ENCODE assay signal across 7 cellular contexts in genomic region chr18:21241224-21242131, GRCh38. TPM values are rescaled to one million over a fixed set of nuclear protein-coding genes. Genes with fewer than 3 reads are reported as not detected.
DNase-seq lines count a peak whose midpoint lies in the region; ATAC-seq and TF ChIP-seq lines count a peak whose summit lies in the region.

No MANE protein-coding gene starts in this region.

- no peak overlapping the region for H2BK15ac ChIP-seq in H9 (ENCODE audit: low read depth, low read length)

- H3K23me2 ChIP-seq in H9 (ENCODE audit: insufficient read length, low read depth, low read length, poor library complexity, severe bottlenecking) = peaks cover 10% of the 10 kb centered on the region

- no peak overlapping the region for H2BK5ac ChIP-seq in H9 (ENCODE audit: insufficient read length, low read length)

- H2BK120ac ChIP-seq in H9 (ENCODE audit: low read depth, low read length, poor library complexity, severe bottlenecking) = no peak overlapping the region

- no peak overlapping the region for H3K56ac ChIP-seq in H9 (ENCODE audit: insufficient read length, low read depth, low read length)

- H3T11ph ChIP-seq in H9 (ENCODE audit: low read length) = no peak overlapping the region

- peaks cover 96% of the 10 kb centered on the region for H3K27me3 Mint-ChIP-seq in H9 (ENCODE audit: low read depth)

- peak; percentile 55 for DNase-seq in H9
- DNase-seq in WERI-Rb-1 = peak; percentile 28
- DNase-seq in stimulated activated effector memory CD8-positive, alpha-beta T cell treated with anti-CD3 and anti-CD28 coated beads, Interleukin-12 subunit alpha, Interleukin-12 subunit beta, amount 100 ng/mL, for 72 hours (ENCODE audit: low spot score in 2 of 2) = no peak
- no peak for DNase-seq in middle frontal gyrus (ENCODE audit: extremely low spot score, low spot score)
- no peak for DNase-seq in DMS114 treated with DMSO at 0.1 percent for 48 hours (lab: John Stamatoyannopoulos, UW; ENCODE audit: unreplicated experiment)

- H4K8ac ChIP-seq in H9 (replicated peaks; ENCODE audit: insufficient read length, low read depth, low read length) = no peak overlapping the region

- H2AK5ac ChIP-seq in H9 (ENCODE audit: insufficient read length, low read length) = no peak overlapping the region

- no peak overlapping the region for H2BK20ac ChIP-seq in H9 (ENCODE audit: low read depth, low read length, poor library complexity, severe bottlenecking)

- no peak for ATAC-seq in stimulated activated effector memory CD8-positive, alpha-beta T cell treated with anti-CD3 and anti-CD28 coated beads, Interleukin-12 subunit alpha, Interleukin-12 subunit beta, amount 100 ng/mL, for 72 hours
- no peak for ATAC-seq in GM21367 (IDR thresholded peaks at IDR 0.05; ENCODE audit: unreplicated experiment)

- H3K27ac Mint-ChIP-seq in H9 = no peak overlapping the region
- H3K27ac Mint-ChIP-seq in stimulated activated effector memory CD8-positive, alpha-beta T cell treated with anti-CD3 and anti-CD28 coated beads, Interleukin-12 subunit alpha, Interleukin-12 subunit beta, amount 100 ng/mL, for 72 hours = no peak overlapping the region

- no peaks in the 10 kb centered on the region for H3K9me3 ChIP-seq in H9 (ENCODE audit: control insufficient read depth, low read depth, low read length)
- H3K9me3 ChIP-seq in WERI-Rb-1 (ENCODE audit: severe bottlenecking) = peaks cover 2% of the 10 kb centered on the region

- H3K79me2 ChIP-seq in H9 (ENCODE audit: insufficient read depth, low read length) = no peaks in the 10 kb centered on the region

- H3K36me3 Mint-ChIP-seq in H9 (ENCODE audit: insufficient read depth in 1 of 3, low read depth in 3 of 3) = no peaks in the 10 kb centered on the region; a peak in 1 of 7 replicates
- H3K36me3 Mint-ChIP-seq in stimulated activated effector memory CD8-positive, alpha-beta T cell treated with anti-CD3 and anti-CD28 coated beads, Interleukin-12 subunit alpha, Interleukin-12 subunit beta, amount 100 ng/mL, for 72 hours = no peaks in the 10 kb centered on the region

- H2BK12ac ChIP-seq in H9 (ENCODE audit: insufficient read length, low read depth, low read length) = no peak overlapping the region

- peak overlapping the region; percentile 55 for H3K4me3 ChIP-seq in WERI-Rb-1 (ENCODE audit: low read depth, low read length)
- H3K4me3 ChIP-seq in iPS-11a (ENCODE audit: low read depth, low read length) = peak overlapping the region; percentile 27

- no peak overlapping the region for H3K4ac ChIP-seq in H9 (ENCODE audit: low read depth, low read length)

- no peaks in the 10 kb centered on the region for H4K20me1 ChIP-seq in H9 (ENCODE audit: control insufficient read depth, insufficient read depth, insufficient read length)

- no peaks in the 10 kb centered on the region for H3K4me1 ChIP-seq in H9 (ENCODE audit: insufficient read depth, low read length)

- no peak overlapping the region for H4K91ac ChIP-seq in H9 (ENCODE audit: insufficient read length, low read depth, low read length)

- H3K14ac ChIP-seq in H9 (ENCODE audit: insufficient read depth, low read length) = no peak overlapping the region

- H3K27ac ChIP-seq in H9 (ENCODE audit: insufficient read length, low read depth, low read length) (no peak overlapping the region), WERI-Rb-1 (no peak overlapping the region)

- TF ChIP-seq CTCF in H9 (conservative IDR thresholded peaks at IDR 0.05) (no peak), WERI-Rb-1 (IDR thresholded peaks at IDR 0.05; ENCODE audit: low read depth, low read length) (no peak)

- H3K79me1 ChIP-seq in H9 (ENCODE audit: insufficient read depth, low read depth, low read length, poor library complexity, severe bottlenecking) = no peaks in the 10 kb centered on the region

- no peaks in the 10 kb centered on the region; a peak in 1 of 5 replicates for H3K9me3 Mint-ChIP-seq in H9
- H3K9me3 Mint-ChIP-seq in stimulated activated effector memory CD8-positive, alpha-beta T cell treated with anti-CD3 and anti-CD28 coated beads, Interleukin-12 subunit alpha, Interleukin-12 subunit beta, amount 100 ng/mL, for 72 hours = no peaks in the 10 kb centered on the region

- H3K9ac ChIP-seq in H9 (ENCODE audit: extremely low read depth, insufficient read length, low read length) = no peak overlapping the region

- no peak overlapping the region for H3K23ac ChIP-seq in H9 (ENCODE audit: insufficient read length, low read depth, low read length)

- H3K36me3 ChIP-seq in WERI-Rb-1 = no peaks in the 10 kb centered on the region

- no peak overlapping the region for H2AFZ ChIP-seq in H9 (ENCODE audit: low read length)

- WGBS in H9 (ENCODE audit: extremely low coverage, insufficient read length, low lambda C conversion rate) = no CpG with 5 or more reads among the region's 69 CpGs

- H3K27me3 ChIP-seq in H9 (ENCODE audit: insufficient read depth, low read length) = peaks cover 46% of the 10 kb centered on the region
- H3K27me3 ChIP-seq in WERI-Rb-1 (ENCODE audit: insufficient read depth, low read depth, severe bottlenecking) = peaks cover 16% of the 10 kb centered on the region

- H4K5ac ChIP-seq in H9 (ENCODE audit: insufficient read length, low read depth, low read length) = no peak overlapping the region

- H3K4me2 ChIP-seq in H9 (ENCODE audit: insufficient read depth, insufficient read length, low read length) = peak overlapping the region; percentile 12

- peak overlapping the region; percentile 59 to 81 for H3K4me3 Mint-ChIP-seq in H9
- peak overlapping the region; percentile 37 for H3K4me3 Mint-ChIP-seq in stimulated activated effector memory CD8-positive, alpha-beta T cell treated with anti-CD3 and anti-CD28 coated beads, Interleukin-12 subunit alpha, Interleukin-12 subunit beta, amount 100 ng/mL, for 72 hours

- no peak overlapping the region for H3K18ac ChIP-seq in H9 (ENCODE audit: insufficient read length, low read depth, low read length)

- peaks cover 9 to 32% of the 10 kb centered on the region in 2 experiments for H3K4me1 Mint-ChIP-seq in H9
- H3K4me1 Mint-ChIP-seq in stimulated activated effector memory CD8-positive, alpha-beta T cell treated with anti-CD3 and anti-CD28 coated beads, Interleukin-12 subunit alpha, Interleukin-12 subunit beta, amount 100 ng/mL, for 72 hours = peaks cover 6% of the 10 kb centered on the region

RNA-seq across cellular contexts. Expression of gene GREB1L, which starts 0.6 kb away (rescaled TPM):
- total RNA-seq in H9 (2021) = 2.1 and 2.7 TPM in 2 replicates

Comparison
In these comparisons a context has a peak if more than half of its experiments do, and no peak if none do; other contexts are left out.
1. DNase-seq: peak in H9 (single experiment) and WERI-Rb-1 (single experiment); none in stimulated activated effector memory CD8-positive, alpha-beta T cell treated with anti-CD3 and anti-CD28 coated beads, Interleukin-12 subunit alpha, Interleukin-12 subunit beta, amount 100 ng/mL, for 72 hours (0 of 2), middle frontal gyrus (single experiment) and DMS114 treated with DMSO at 0.1 percent for 48 hours (single experiment).